In genomic region chr14:55773984-55774581, GRCh38 we compare ENCODE assay signal across 27 cellular contexts.
"Had no signal": no experiment of that assay in that cellular context is flagged by ENCODE, and none has a peak within 500 bp of the region (broad histone marks: within the 10 kb centered on the region; RNA-seq: fewer than 3 reads in every experiment).

No MANE protein-coding gene starts in this region.

- DNase-seq: activated CD4-positive, alpha-beta T cell treated with anti-CD3 and anti-CD28 coated beads for 4 hours; activated CD4-positive, alpha-beta T cell treated with anti-CD3 and anti-CD28 coated beads, Interleukin-2, amount 50 U/mL, for 4 hours; activated CD4-positive, CD25-positive, alpha-beta regulatory T cell; activated effector memory CD4-positive, alpha-beta T cell treated with anti-CD3 and anti-CD28 coated beads, Interleukin-2, amount 50 U/mL, for 16 hours; activated naive CD4-positive, alpha-beta T cell treated with anti-CD3 and anti-CD28 coated beads for 36 hours; activated naive CD8-positive, alpha-beta T cell treated with anti-CD3 and anti-CD28 coated beads for 36 hours; activated T-cell treated with anti-CD3 and anti-CD28 coated beads for 4 hours; activated T-cell treated with anti-CD3 and anti-CD28 coated beads, Interleukin-2, amount 50 U/mL, for 72 hours; adrenal gland; aorta; caudate nucleus; cortex of kidney; effector memory CD8-positive, alpha-beta T cell; erythroblast; hippocampal formation; lower lobe of right lung; mesendoderm; posterior cingulate gyrus; stimulated activated CD4-positive, alpha-beta T cell treated with anti-CD3 and anti-CD28 coated beads, Interleukin-4, amount 100 ng/mL, for 24 hours; stimulated activated naive CD8-positive, alpha-beta T cell treated with anti-CD3 and anti-CD28 coated beads, Interleukin-15, amount 100 ng/mL, for 72 hours; substantia nigra; uterus had no signal

- H3K36me3 ChIP-seq: adrenal gland, gastroesophageal sphincter, lower lobe of right lung, uterus had no signal

- H3K27ac ChIP-seq: adrenal gland, gastroesophageal sphincter, lower lobe of right lung, uterus had no signal

- H3K4me1 ChIP-seq: adrenal gland, gastroesophageal sphincter, lower lobe of right lung, uterus had no signal

- H3K27me3 ChIP-seq: adrenal gland, gastroesophageal sphincter, uterus had no signal

- FAIRE-seq: keratinocyte had no signal

- ATAC-seq: activated T-cell treated with anti-CD3 and anti-CD28 coated beads, Interleukin-2, amount 50 U/mL, for 72 hours; effector memory CD8-positive, alpha-beta T cell; gastroesophageal sphincter; lower lobe of right lung; sciatic nerve; stimulated activated effector memory CD8-positive, alpha-beta T cell treated with anti-CD3 and anti-CD28 coated beads, Interleukin-12 subunit alpha, Interleukin-12 subunit beta, amount 100 ng/mL, for 72 hours; stimulated activated naive CD8-positive, alpha-beta T cell treated with anti-CD3 and anti-CD28 coated beads, Interleukin-15, amount 100 ng/mL, for 72 hours had no signal

- H3K4me3 ChIP-seq: adrenal gland, gastroesophageal sphincter, lower lobe of right lung, skin epidermis, uterus had no signal

- H3K9me3 ChIP-seq: adrenal gland, gastroesophageal sphincter, lower lobe of right lung, uterus had no signal
